ENCODE assay signal across 8 cellular contexts in the genomic region with DNA sequence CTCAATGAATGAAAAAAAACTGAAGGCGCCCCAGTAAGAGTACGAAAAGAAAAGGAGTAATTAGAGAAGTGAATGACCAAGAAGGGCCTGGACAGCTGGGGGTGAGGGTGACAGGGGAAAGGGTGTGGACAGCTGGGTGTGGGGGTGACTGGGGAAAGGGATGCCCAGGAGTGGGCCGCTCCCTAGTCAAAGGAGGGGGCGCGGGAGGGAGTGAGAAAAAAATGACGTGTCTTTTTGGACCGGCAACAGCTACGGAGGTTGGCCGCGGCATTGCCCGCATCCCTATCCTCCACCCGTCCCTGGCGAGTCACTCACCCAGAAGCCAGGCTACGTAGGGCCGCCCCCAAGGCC.
DNase-seq lines count a peak whose midpoint lies in the region; ATAC-seq and TF ChIP-seq lines count a peak whose summit lies in the region.

No MANE protein-coding gene starts in this region.

- H3K27me3 ChIP-seq in MM.1S (replicated peaks; ENCODE audit: insufficient read depth, low read length) = no peaks in the 10 kb centered on the region
- H3K27me3 ChIP-seq in muscle layer of duodenum (ENCODE audit: low read depth, low read length) = no peaks in the 10 kb centered on the region

- H3F3A ChIP-seq in MM.1S (ENCODE audit: insufficient read depth, low read length) = no peaks in the 10 kb centered on the region

- peak overlapping the region; percentile 92 to 93 for H3K4me3 Mint-ChIP-seq in effector memory CD8-positive, alpha-beta T cell

- H4K20me1 ChIP-seq in MM.1S (ENCODE audit: insufficient read depth, low read length) = no peaks in the 10 kb centered on the region

- ATAC-seq in effector memory CD8-positive, alpha-beta T cell (replicated peaks) = peak; percentile 82

- H3K4me1 Mint-ChIP-seq in effector memory CD8-positive, alpha-beta T cell (ENCODE audit: low read depth in 2 of 2) = peaks cover 26 to 51% of the 10 kb centered on the region in 2 donors

- no peaks in the 10 kb centered on the region for H3K9me3 Mint-ChIP-seq in effector memory CD8-positive, alpha-beta T cell

- no peaks in the 10 kb centered on the region for H3K36me3 ChIP-seq in MM.1S (replicated peaks; ENCODE audit: insufficient read depth, low read length)
- H3K36me3 ChIP-seq in muscle layer of duodenum (ENCODE audit: control insufficient read depth in 1 of 2, insufficient read depth in 2 of 2, low read length in 2 of 2) = peaks cover 0 to 26% of the 10 kb centered on the region in 2 donors

- peak; percentile 93 for DNase-seq in SIG-M5 treated with dmso at 0.1 percent for 504 hours (lab: John Stamatoyannopoulos, UW; ENCODE audit: unreplicated experiment)
- DNase-seq in SIG-M5 (lab: John Stamatoyannopoulos, UW) = no peak
- DNase-seq in MM.1S = no peak
- no peak for DNase-seq in effector memory CD8-positive, alpha-beta T cell
- DNase-seq in NCI-H345 treated with DMSO at 0.1 percent for 48 hours (lab: John Stamatoyannopoulos, UW; ENCODE audit: unreplicated experiment) = no peak
- DNase-seq in globus pallidus (ENCODE audit: low spot score) = no peak
- no peak for DNase-seq in stimulated activated CD8-positive, alpha-beta memory T cell treated with anti-CD3 and anti-CD28 coated beads, Interleukin-4, amount 100 ng/mL, for 48 hours

- H3K4me2 ChIP-seq in MM.1S (ENCODE audit: low read depth, low read length) = peak overlapping the region; percentile 82

- H3K4me1 ChIP-seq in MM.1S (ENCODE audit: low read length) = peaks cover 18% of the 10 kb centered on the region
- H3K4me1 ChIP-seq in muscle layer of duodenum (ENCODE audit: control insufficient read depth in 1 of 2, insufficient read depth in 2 of 2, low read length in 2 of 2) = peaks cover 0 to 33% of the 10 kb centered on the region in 2 donors

- peak overlapping the region; percentile 99 for H3K9ac ChIP-seq in MM.1S (ENCODE audit: low read length)

- peak overlapping the region; percentile 95 for H3K4me3 ChIP-seq in MM.1S (ENCODE audit: low read length)
- H3K4me3 ChIP-seq in muscle layer of duodenum (ENCODE audit: low read depth in 1 of 2, low read length in 2 of 2) = peak overlapping the region; percentile 79 to 92

- peaks cover 47% of the 10 kb centered on the region for H3K79me2 ChIP-seq in MM.1S (ENCODE audit: low read length)

- no peaks in the 10 kb centered on the region for H3K27me3 Mint-ChIP-seq in effector memory CD8-positive, alpha-beta T cell

- peaks cover 27% of the 10 kb centered on the region for H3K36me3 Mint-ChIP-seq in effector memory CD8-positive, alpha-beta T cell (ENCODE audit: insufficient read depth)

- no peak for TF ChIP-seq CTCF in MM.1S (IDR thresholded peaks at IDR 0.05; ENCODE audit: low read length)

- H2AFZ ChIP-seq in MM.1S (ENCODE audit: low read length) = peak overlapping the region; percentile 97

- H3K27ac Mint-ChIP-seq in effector memory CD8-positive, alpha-beta T cell = peak overlapping the region; percentile 99

- H3K9me3 ChIP-seq in MM.1S (replicated peaks; ENCODE audit: insufficient read depth, low read length) = no peaks in the 10 kb centered on the region
- H3K9me3 ChIP-seq in muscle layer of duodenum (ENCODE audit: control insufficient read depth in 1 of 2, low read length in 2 of 2) = peaks cover 0 to 8% of the 10 kb centered on the region in 2 donors

- no peaks in the 10 kb centered on the region for H3K9me2 ChIP-seq in MM.1S (replicated peaks; ENCODE audit: insufficient read depth, low read length)

- H3K27ac ChIP-seq in MM.1S (ENCODE audit: low read length) (peak overlapping the region; percentile 94), muscle layer of duodenum (ENCODE audit: low read length) (peak overlapping the region; percentile 96)
